17 cellular contexts compared by ENCODE assay signal in the genomic region with DNA sequence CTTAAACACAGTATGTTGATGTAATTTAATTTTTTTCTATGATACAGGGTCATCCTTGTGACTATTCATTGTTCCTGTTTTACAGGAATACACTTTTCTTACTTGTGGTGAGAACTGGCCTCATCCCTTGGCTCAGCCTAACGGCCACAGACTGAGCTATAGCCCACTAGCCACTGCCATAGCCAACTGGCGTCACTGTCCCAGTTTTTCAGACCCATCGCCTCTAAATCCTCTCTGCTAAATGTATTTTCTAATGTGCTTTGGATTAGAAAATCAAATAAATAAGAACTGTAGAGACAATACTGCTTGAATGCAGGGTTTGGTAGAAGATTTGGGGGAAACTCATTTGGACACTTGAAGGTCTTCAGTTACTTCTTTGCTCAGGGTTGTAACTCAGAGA.
A peak's percentile ranks its signal among the peaks of the same experiment; 100 is the strongest.
DNase-seq lines count a peak whose midpoint lies in the region; ATAC-seq lines count a peak whose summit lies in the region.
"Had no signal": no experiment of that assay in that cellular context is flagged by ENCODE, and none has a peak within 500 bp of the region (broad histone marks: within the 10 kb centered on the region; RNA-seq: fewer than 3 reads in every experiment).

No MANE protein-coding gene starts in this region.

- no peak overlapping the region for H2AFZ ChIP-seq in GM23248
- H2AFZ ChIP-seq: GM23338 had no signal

- H3K36me3 Mint-ChIP-seq in memory B cell, result peaks cover 18% of the 10 kb centered on the region
- no peaks in the 10 kb centered on the region for H3K36me3 Mint-ChIP-seq in T-helper 2 cell treated with Interferon-gamma antibody and Interleukin-4, amounts not matched to agents 5 μg/mL and 100 μg/mL, for 36 hours (ENCODE audit: low read depth)
- no peaks in the 10 kb centered on the region for H3K36me3 Mint-ChIP-seq in activated CD4-positive, alpha-beta memory T cell treated with anti-CD3 and anti-CD28 coated beads, Interleukin-2, amount 10 ng/mL, durations not matched to agents 7 days and 5 days (ENCODE audit: low read depth)

- H3K9me3 Mint-ChIP-seq in memory B cell, result no peaks in the 10 kb centered on the region
- no peaks in the 10 kb centered on the region for H3K9me3 Mint-ChIP-seq in T-helper 2 cell treated with Interferon-gamma antibody and Interleukin-4, amounts not matched to agents 5 μg/mL and 100 μg/mL, for 36 hours
- no peaks in the 10 kb centered on the region for H3K9me3 Mint-ChIP-seq in activated CD4-positive, alpha-beta memory T cell treated with anti-CD3 and anti-CD28 coated beads, Interleukin-2, amount 10 ng/mL, durations not matched to agents 7 days and 5 days
- H3K9me3 Mint-ChIP-seq: CD4-positive, alpha-beta T cell; GM23338 had no signal

- H3K4me1 ChIP-seq in GM23248 (ENCODE audit: insufficient read depth), result peaks cover 63% of the 10 kb centered on the region

- CTCF ChIA-PET in activated CD4-positive, alpha-beta memory T cell treated with anti-CD3 and anti-CD28 coated beads, Interleukin-2, amount 10 ng/mL, durations not matched to agents 7 days and 5 days (lab: Charles Lee), result interaction anchor here (3.5 kb wide), 1 partner anchor 12 kb away, joined by 16 read pairs; no protein-coding TSS in a partner anchor

- H4K20me1 ChIP-seq in GM23248 (ENCODE audit: insufficient read depth), result no peaks in the 10 kb centered on the region
- H4K20me1 ChIP-seq: BLaER1 treated with 17β-estradiol and CSF1 and Interleukin-3, amounts not matched to agents 10 nM and 100 nM had no signal

- H3K27ac ChIP-seq in GM23248 (peak overlapping the region; percentile 42; the same call in 1 of the 2 replicates), caudate nucleus (ENCODE audit: low read depth, low read length) (peak overlapping the region; percentile 20), temporal lobe (ENCODE audit: low read depth, low read length) (peak overlapping the region; percentile 2)
- H3K27ac ChIP-seq: BLaER1 treated with 17β-estradiol and CSF1 and Interleukin-3, amounts not matched to agents 10 nM and 100 nM had no signal

- no peak overlapping the region for H3K4me2 ChIP-seq in GM23248 (ENCODE audit: unreplicated experiment)
- H3K4me2 ChIP-seq: BLaER1 treated with 17β-estradiol and CSF1 and Interleukin-3, amounts not matched to agents 10 nM and 100 nM; GM23338 had no signal

- H3K27me3 ChIP-seq in GM23248 (replicated peaks; ENCODE audit: insufficient read depth), result no peaks in the 10 kb centered on the region
- H3K27me3 ChIP-seq: BLaER1 treated with 17β-estradiol and CSF1 and Interleukin-3, amounts not matched to agents 10 nM and 100 nM had no signal

- H3K4me3 ChIP-seq in GM23248, result no peak overlapping the region
- H3K4me3 ChIP-seq: BLaER1 treated with 17β-estradiol and CSF1 and Interleukin-3, amounts not matched to agents 10 nM and 100 nM; GM12878; GM23338 had no signal

- POLR2A ChIA-PET in activated CD4-positive, alpha-beta memory T cell treated with anti-CD3 and anti-CD28 coated beads, Interleukin-2, amount 10 ng/mL, durations not matched to agents 7 days and 5 days (lab: Charles Lee), result no interaction called here

- peaks cover 31% of the 10 kb centered on the region for H3K4me1 Mint-ChIP-seq in memory B cell
- peaks cover 3% of the 10 kb centered on the region for H3K4me1 Mint-ChIP-seq in T-helper 2 cell treated with Interferon-gamma antibody and Interleukin-4, amounts not matched to agents 5 μg/mL and 100 μg/mL, for 36 hours (ENCODE audit: low read depth)
- peaks cover 6% of the 10 kb centered on the region for H3K4me1 Mint-ChIP-seq in activated CD4-positive, alpha-beta memory T cell treated with anti-CD3 and anti-CD28 coated beads, Interleukin-2, amount 10 ng/mL, durations not matched to agents 7 days and 5 days

- H3K9me3 ChIP-seq in GM23248 (ENCODE audit: low read depth), result no peaks in the 10 kb centered on the region
- H3K9me3 ChIP-seq: BLaER1 treated with 17β-estradiol and CSF1 and Interleukin-3, amounts not matched to agents 10 nM and 100 nM had no signal

- DNase-seq in GM23248, result no peak
- DNase-seq in caudate nucleus (lab: John Stamatoyannopoulos, UW), result no peak
- DNase-seq in memory B cell (ENCODE audit: low spot score in 2 of 2), result no peak
- no peak for DNase-seq in T-helper 2 cell treated with Interferon-gamma antibody and Interleukin-4, amounts not matched to agents 5 μg/mL and 100 μg/mL, for 36 hours (ENCODE audit: low spot score)
- no peak for DNase-seq in activated CD4-positive, alpha-beta memory T cell treated with anti-CD3 and anti-CD28 coated beads, Interleukin-2, amount 10 ng/mL, durations not matched to agents 7 days and 5 days
- DNase-seq in NOMO-1 treated with DMSO at 0.1 percent for 48 hours (lab: John Stamatoyannopoulos, UW; ENCODE audit: unreplicated experiment), result no peak
- DNase-seq: ACHN; Calu3; CD4-positive, alpha-beta T cell; DMS 273 treated with DMSO at 0.1 percent for 48 hours; H7 had no signal

- no peaks in the 10 kb centered on the region for H3K27me3 Mint-ChIP-seq in memory B cell
- H3K27me3 Mint-ChIP-seq in T-helper 2 cell treated with Interferon-gamma antibody and Interleukin-4, amounts not matched to agents 5 μg/mL and 100 μg/mL, for 36 hours (ENCODE audit: low read depth), result peaks cover 5% of the 10 kb centered on the region
- H3K27me3 Mint-ChIP-seq in activated CD4-positive, alpha-beta memory T cell treated with anti-CD3 and anti-CD28 coated beads, Interleukin-2, amount 10 ng/mL, durations not matched to agents 7 days and 5 days, result no peaks in the 10 kb centered on the region
- H3K27me3 Mint-ChIP-seq: CD4-positive, alpha-beta T cell had no signal

- in situ Hi-C loops in GM23248 (cut with MboI), result no loop called here

- H3F3A ChIP-seq in GM23248 (ENCODE audit: insufficient read depth), result peaks cover 36% of the 10 kb centered on the region

- no peaks in the 10 kb centered on the region for H3K9me2 ChIP-seq in GM23248 (ENCODE audit: insufficient read depth)

- H3K9ac ChIP-seq in GM23248, result no peak overlapping the region
- H3K9ac ChIP-seq: BLaER1 treated with 17β-estradiol and CSF1 and Interleukin-3, amounts not matched to agents 10 nM and 100 nM had no signal

- 48 to 50% methylated on average over 3 of the region's 3 CpGs for WGBS in GM23248 (ENCODE audit: low coverage in 1 of 2, low lambda C conversion rate in 2 of 2, missing lambda C conversion rate in 2 of 2), 2 experiments

- H3K79me2 ChIP-seq in GM23248 (ENCODE audit: insufficient read depth), result peaks cover 6% of the 10 kb centered on the region; the same call in 1 of the 2 replicates

- H3K4me3 Mint-ChIP-seq in memory B cell, result no peak overlapping the region
- no peak overlapping the region for H3K4me3 Mint-ChIP-seq in T-helper 2 cell treated with Interferon-gamma antibody and Interleukin-4, amounts not matched to agents 5 μg/mL and 100 μg/mL, for 36 hours
- H3K4me3 Mint-ChIP-seq in activated CD4-positive, alpha-beta memory T cell treated with anti-CD3 and anti-CD28 coated beads, Interleukin-2, amount 10 ng/mL, durations not matched to agents 7 days and 5 days, result no peak overlapping the region
- H3K4me3 Mint-ChIP-seq: CD4-positive, alpha-beta T cell; GM23338 had no signal

- ATAC-seq in memory B cell (ENCODE audit: low read depth) (no peak), GM19397 (IDR thresholded peaks at IDR 0.05; ENCODE audit: unreplicated experiment) (no peak)
- ATAC-seq: GM12878, GM23338, HepG2 had no signal

- peak overlapping the region; percentile 67 for H3K27ac Mint-ChIP-seq in memory B cell
- H3K27ac Mint-ChIP-seq in T-helper 2 cell treated with Interferon-gamma antibody and Interleukin-4, amounts not matched to agents 5 μg/mL and 100 μg/mL, for 36 hours, result no peak overlapping the region
- H3K27ac Mint-ChIP-seq in activated CD4-positive, alpha-beta memory T cell treated with anti-CD3 and anti-CD28 coated beads, Interleukin-2, amount 10 ng/mL, durations not matched to agents 7 days and 5 days, result no peak overlapping the region
- H3K27ac Mint-ChIP-seq: CD4-positive, alpha-beta T cell; GM23338 had no signal

- no peaks in the 10 kb centered on the region for H3K36me3 ChIP-seq in GM23248 (ENCODE audit: low read depth)
- H3K36me3 ChIP-seq: BLaER1 treated with 17β-estradiol and CSF1 and Interleukin-3, amounts not matched to agents 10 nM and 100 nM had no signal
